16 cellular contexts compared by ENCODE assay signal in genomic region chr10:73099141-73099540, GRCh38. TPM values are rescaled to one million over a fixed set of nuclear protein-coding genes. Genes with fewer than 3 reads are reported as not detected.
DNase-seq lines count a peak whose midpoint lies in the region; ATAC-seq and TF ChIP-seq lines count a peak whose summit lies in the region.
"Had no signal": no experiment of that assay in that cellular context is flagged by ENCODE, and none has a peak within 500 bp of the region (broad histone marks: within the 10 kb centered on the region; RNA-seq: fewer than 3 reads in every experiment).

No MANE protein-coding gene starts in this region.

- no peak for TF ChIP-seq CTCF in left ventricle myocardium inferior (IDR thresholded peaks at IDR 0.05; ENCODE audit: borderline replicate concordance)
- TF ChIP-seq CTCF in nephron (IDR thresholded peaks at IDR 0.05; ENCODE audit: unreplicated experiment in 3 of 3): no peak

- ATAC-seq in Right ventricle myocardium inferior (no peak), T-cell (replicated peaks in 1 of 4) (no peak)
- ATAC-seq in naive thymus-derived CD8-positive, alpha-beta T cell: no peak
- ATAC-seq: A549; CD8-positive, alpha-beta T cell; HepG2 had no signal

- H3K4me3 Mint-ChIP-seq in dendritic cell treated with granulocyte-macrophage colony-stimulating factor and Interleukin-4, amounts not matched to agents 40 ng/mL and 50 ng/mL, for 4 days: no peak overlapping the region
- H3K4me3 Mint-ChIP-seq in nephron: no peak overlapping the region
- H3K4me3 Mint-ChIP-seq in naive thymus-derived CD8-positive, alpha-beta T cell: no peak overlapping the region
- H3K4me3 Mint-ChIP-seq in T-cell: no peak overlapping the region
- H3K4me3 Mint-ChIP-seq: CD8-positive, alpha-beta T cell had no signal

- peaks cover 41% of the 10 kb centered on the region for H3K4me1 ChIP-seq in left ventricle myocardium inferior

- intact Hi-C loops in left ventricle myocardium inferior (cut with micrococcal nuclease) (no loop called here), Right ventricle myocardium inferior (cut with DNase I) (loop anchor here (5.0 kb wide), 1 partner anchor 58 kb away; no protein-coding TSS in a partner anchor)
- intact Hi-C loops in dendritic cell treated with granulocyte-macrophage colony-stimulating factor and Interleukin-4, amounts not matched to agents 40 ng/mL and 50 ng/mL, for 4 days (cut with micrococcal nuclease): loop anchor here (5.0 kb wide), 1 partner anchor 68 kb away; the partner anchor contains the start of genes ECD and FAM149B1

- H3K4me1 Mint-ChIP-seq in dendritic cell treated with granulocyte-macrophage colony-stimulating factor and Interleukin-4, amounts not matched to agents 40 ng/mL and 50 ng/mL, for 4 days (ENCODE audit: low read depth): peaks cover 13% of the 10 kb centered on the region
- H3K4me1 Mint-ChIP-seq in nephron: peaks cover 27% of the 10 kb centered on the region
- peaks cover 11 to 22% (median 20%) of the 10 kb centered on the region in 4 donors for H3K4me1 Mint-ChIP-seq in naive thymus-derived CD8-positive, alpha-beta T cell
- peaks cover 21 to 27% (median 25%) of the 10 kb centered on the region in 3 donors for H3K4me1 Mint-ChIP-seq in T-cell

- H3K9me3 ChIP-seq in left ventricle myocardium inferior (replicated peaks): no peaks in the 10 kb centered on the region
- H3K9me3 ChIP-seq: A549; BLaER1 treated with 17β-estradiol and CSF1 and Interleukin-3, amounts not matched to agents 10 nM and 100 nM had no signal

- POLR2A ChIA-PET in naive thymus-derived CD8-positive, alpha-beta T cell (lab: Charles Lee): interaction anchor here (1.1 kb wide), 1 partner anchor 11 kb away, joined by 9 read pairs; the partner anchor contains the start of gene NUDT13
- POLR2A ChIA-PET in T-cell (lab: Charles Lee): interaction anchor here in 1 of 2 donors (0.6 kb wide), 1 partner anchor 21 kb away, joined by 3 read pairs; no protein-coding TSS in a partner anchor

- H3K27ac ChIP-seq in left ventricle myocardium inferior (replicated peaks): peak overlapping the region; percentile 95
- H3K27ac ChIP-seq: A549 had no signal

- peaks cover 8% of the 10 kb centered on the region for H3K36me3 ChIP-seq in left ventricle myocardium inferior

- H3K9me3 Mint-ChIP-seq in dendritic cell treated with granulocyte-macrophage colony-stimulating factor and Interleukin-4, amounts not matched to agents 40 ng/mL and 50 ng/mL, for 4 days: no peaks in the 10 kb centered on the region
- H3K9me3 Mint-ChIP-seq in nephron (no peaks in the 10 kb centered on the region), T-cell (no peaks in the 10 kb centered on the region)
- no peaks in the 10 kb centered on the region for H3K9me3 Mint-ChIP-seq in naive thymus-derived CD8-positive, alpha-beta T cell
- H3K9me3 Mint-ChIP-seq: CD8-positive, alpha-beta T cell had no signal

- no peaks in the 10 kb centered on the region for H3K27me3 ChIP-seq in left ventricle myocardium inferior (ENCODE audit: low read depth)
- H3K27me3 ChIP-seq: BLaER1 treated with 17β-estradiol and CSF1 and Interleukin-3, amounts not matched to agents 10 nM and 100 nM had no signal

- peak overlapping the region; percentile 32 for H3K27ac Mint-ChIP-seq in dendritic cell treated with granulocyte-macrophage colony-stimulating factor and Interleukin-4, amounts not matched to agents 40 ng/mL and 50 ng/mL, for 4 days
- H3K27ac Mint-ChIP-seq in nephron (peak overlapping the region; percentile 25 to 73 (median 59)), T-cell (no peak overlapping the region)
- peak overlapping the region in 1 of 10 donors; percentile 4 for H3K27ac Mint-ChIP-seq in naive thymus-derived CD8-positive, alpha-beta T cell
- H3K27ac Mint-ChIP-seq: CD8-positive, alpha-beta T cell had no signal

- CTCF ChIA-PET in T-cell (lab: Charles Lee): interaction anchor here in 1 of 2 donors (0.6 to 0.7 kb wide), 2 partner anchors 56 to 73 kb away, joined by 3 to 5 read pairs; no protein-coding TSS in a partner anchor

- no peaks in the 10 kb centered on the region for H3K27me3 Mint-ChIP-seq in dendritic cell treated with granulocyte-macrophage colony-stimulating factor and Interleukin-4, amounts not matched to agents 40 ng/mL and 50 ng/mL, for 4 days
- H3K27me3 Mint-ChIP-seq in nephron (ENCODE audit: low read depth) (no peaks in the 10 kb centered on the region), T-cell (no peaks in the 10 kb centered on the region)
- H3K27me3 Mint-ChIP-seq in naive thymus-derived CD8-positive, alpha-beta T cell: no peaks in the 10 kb centered on the region

- H3K36me3 Mint-ChIP-seq in dendritic cell treated with granulocyte-macrophage colony-stimulating factor and Interleukin-4, amounts not matched to agents 40 ng/mL and 50 ng/mL, for 4 days (ENCODE audit: low read depth): peaks cover 26% of the 10 kb centered on the region
- H3K36me3 Mint-ChIP-seq in nephron (ENCODE audit: low read depth) (peaks cover 15% of the 10 kb centered on the region), T-cell (peaks cover 3% of the 10 kb centered on the region)
- peaks cover 0 to 5% (median 0%) of the 10 kb centered on the region in 3 donors for H3K36me3 Mint-ChIP-seq in naive thymus-derived CD8-positive, alpha-beta T cell

- no peak overlapping the region for H3K4me3 ChIP-seq in left ventricle myocardium inferior
- H3K4me3 ChIP-seq: A549; BLaER1 treated with 17β-estradiol and CSF1 and Interleukin-3, amounts not matched to agents 10 nM and 100 nM had no signal

- DNase-seq in left ventricle myocardium inferior: no peak
- no peak for DNase-seq in Right ventricle myocardium inferior (ENCODE audit: missing footprints)
- DNase-seq in naive thymus-derived CD8-positive, alpha-beta T cell: no peak
- no peak for DNase-seq in T-cell
- no peak for DNase-seq in foreskin melanocyte
- DNase-seq: CD8-positive, alpha-beta T cell; DMS79; KG1; NCI-H1694 treated with DMSO at 0.1 percent for 48 hours; SHP77 had no signal

RNA-seq across cellular contexts. Expression of gene P4HA1, which starts 2.5 kb away (rescaled TPM):
- total RNA-seq in left ventricle myocardium inferior: 97.1 TPM
- total RNA-seq in Right ventricle myocardium inferior: 77.0 TPM
- total RNA-seq in naive thymus-derived CD8-positive, alpha-beta T cell: 10 to 100 TPM; 16.0 to 16.6 TPM
- polyA plus RNA-seq in naive thymus-derived CD8-positive, alpha-beta T cell: 10 to 100 TPM; 14.2 to 17.6 (median 14.4) TPM
- 10 to 100 TPM; 11.3 to 15.4 (median 13.0) TPM for total RNA-seq in T-cell

RNA-seq across cellular contexts. Expression of gene NUDT13, which starts 11.1 kb away (rescaled TPM):
- total RNA-seq in left ventricle myocardium inferior (5.6 TPM), Right ventricle myocardium inferior (3.6 TPM), T-cell (1 to 10 TPM in 4 of 5 donors, under 1 TPM in 1; 0.49 to 3.3 (median 2.2) TPM)
- 1 to 10 TPM; 2.2 to 3.4 TPM for total RNA-seq in naive thymus-derived CD8-positive, alpha-beta T cell
- polyA plus RNA-seq in naive thymus-derived CD8-positive, alpha-beta T cell: 1 to 10 TPM; 1.0 to 1.7 (median 1.3) TPM
- total RNA-seq: OCI-LY7 had no signal

Comparison
In these comparisons a context has a peak if more than half of its experiments do, and no peak if none do; other contexts are left out.
1. H3K27ac Mint-ChIP-seq: peak in dendritic cell treated with granulocyte-macrophage colony-stimulating factor and Interleukin-4, amounts not matched to agents 40 ng/mL and 50 ng/mL, for 4 days (single experiment) and nephron (3 of 3); none in T-cell (0 of 2).